In genomic region chr4:185395956-185396723, GRCh38 we compare ENCODE assay signal across 8 cellular contexts. TPM values are rescaled to one million over a fixed set of nuclear protein-coding genes. Genes with fewer than 3 reads are reported as not detected.
DNase-seq lines count a peak whose midpoint lies in the region; ATAC-seq and TF ChIP-seq lines count a peak whose summit lies in the region.

No MANE protein-coding gene starts in this region.

- peak; percentile 85 for DNase-seq in DMS53 treated with DMSO at 0.1 percent for 48 hours (lab: John Stamatoyannopoulos, UW; ENCODE audit: unreplicated experiment)
- peak; percentile 96 for DNase-seq in KBM-7
- DNase-seq in PC-9, result peak; percentile 88 to 99
- DNase-seq in activated T-cell treated with anti-CD3 and anti-CD28 coated beads, Interleukin-2, amount 50 U/mL, for 48 hours, result peak; percentile 99
- peak; percentile 99 for DNase-seq in esophagus muscularis mucosa (ENCODE audit: extremely low spot score)
- peak; percentile 98 for DNase-seq in myocyte (ENCODE audit: low read depth)
- DNase-seq in stimulated activated CD8-positive, alpha-beta memory T cell treated with anti-CD3 and anti-CD28 coated beads, Interleukin-7, amount 100 ng/mL, for 4 hours (ENCODE audit: low read depth in 2 of 2), result peak; percentile 92 to 97

- intact Hi-C loops in PC-9 (cut with micrococcal nuclease; ENCODE audit: unreplicated experiment) (loop anchor here (1.0 to 10.0 kb wide), 5 partner anchors 29 to 199 kb away; partner anchors contain the start of genes CCDC110, SNX25 and UFSP2), esophagus muscularis mucosa (cut with DNase I) (loop anchor here (5.0 to 10.0 kb wide), 2 partner anchors 194 to 199 kb away; partner anchors contain the start of gene CFAP97)

- H3K4me3 ChIP-seq in PC-9 (peak overlapping the region; percentile 91), esophagus muscularis mucosa (peak overlapping the region; percentile 69 to 90 (median 81))

- peaks cover 15% of the 10 kb centered on the region for H3F3A ChIP-seq in PC-9 (ENCODE audit: insufficient read depth, low read depth)

- CTCF ChIA-PET in PC-9 (lab: Charles Lee), result interaction anchor here (0.6 kb wide), 1 partner anchor 186 kb away, joined by 4 read pairs; the partner anchor contains the start of gene SNX25

- BruUV-seq in PC-9 (replicated peaks; lab: Mats Ljungman, UMichigan), result TSS peak; percentile 38

- POLR2A ChIA-PET in PC-9 (lab: Charles Lee; ENCODE audit: unreplicated experiment), result interaction anchor here (0.5 to 1.6 kb wide), 12 partner anchors 17 to 1085 kb away, joined by 3 to 9 read pairs (median 4); no protein-coding TSS in a partner anchor

- H3K27me3 ChIP-seq in PC-9 (ENCODE audit: insufficient read depth, low read depth), result no peaks in the 10 kb centered on the region
- no peaks in the 10 kb centered on the region for H3K27me3 ChIP-seq in esophagus muscularis mucosa

- no peaks in the 10 kb centered on the region; the same call in 1 of the 2 replicates for H3K9me2 ChIP-seq in PC-9 (ENCODE audit: insufficient read depth)

- WGBS in esophagus muscularis mucosa, result 0% methylated on average over 14 of the region's 98 CpGs

- no peaks in the 10 kb centered on the region for H3K79me2 ChIP-seq in PC-9 (ENCODE audit: low read depth)

- H3K36me3 ChIP-seq in PC-9 (ENCODE audit: low read depth) (no peaks in the 10 kb centered on the region), esophagus muscularis mucosa (peaks cover 0 to 16% (median 5%) of the 10 kb centered on the region in 4 donors)

- no peaks in the 10 kb centered on the region for H4K20me1 ChIP-seq in PC-9 (ENCODE audit: insufficient read depth)

- no peak for TF ChIP-seq EP300 in esophagus muscularis mucosa (IDR thresholded peaks at IDR 0.05)

- TF ChIP-seq CTCF in PC-9 (conservative IDR thresholded peaks at IDR 0.05) (no peak), esophagus muscularis mucosa (IDR thresholded peaks at IDR 0.05) (no peak)

- ATAC-seq in GM21723 (IDR thresholded peaks at IDR 0.05; ENCODE audit: unreplicated experiment), result peak; percentile 77

- H2AFZ ChIP-seq in PC-9, result peak overlapping the region; percentile 97

- H3K4me2 ChIP-seq in PC-9, result peak overlapping the region; percentile 98

- H3K9me3 ChIP-seq in PC-9 (ENCODE audit: insufficient read depth, low read depth) (no peaks in the 10 kb centered on the region), esophagus muscularis mucosa (no peaks in the 10 kb centered on the region)

- peak overlapping the region; percentile 98 for H3K27ac ChIP-seq in PC-9
- peak overlapping the region; percentile 99 to 100 (median 100) for H3K27ac ChIP-seq in esophagus muscularis mucosa (replicated peaks in 1 of 4)

- peak; percentile 67 for TF ChIP-seq POLR2A in esophagus muscularis mucosa (IDR thresholded peaks at IDR 0.05; ENCODE audit: low read depth)

- in situ Hi-C loops in KBM-7 (cut with MboI; ENCODE audit: low pct_unique_long_range_greater_than_20kb, low sequenced_read_pairs), result no loop called here

- H3K4me1 ChIP-seq in PC-9 (replicated peaks; ENCODE audit: insufficient read depth) (peaks cover 16% of the 10 kb centered on the region), esophagus muscularis mucosa (peaks cover 18 to 50% (median 38%) of the 10 kb centered on the region in 4 donors)

RNA-seq across cellular contexts. Expression of gene LRP2BP, which starts 0.4 kb away (rescaled TPM):
- total RNA-seq in PC-9 (2021), result 0.85 and 0.90 TPM in 2 replicates
- 1 to 10 TPM in 1 of 4 donors, under 1 TPM in 3; 0.46 to 2.1 (median 0.57) TPM for total RNA-seq in esophagus muscularis mucosa
- 1.3 and 1.6 TPM in 2 replicates for total RNA-seq in myocyte
- polyA plus RNA-seq in myocyte (2012), result 1.8 TPM

RNA-seq across cellular contexts. Expression of gene ANKRD37, which starts 0.5 kb away (rescaled TPM):
- total RNA-seq in PC-9 (2021) (4.2 and 5.8 TPM in 2 replicates), esophagus muscularis mucosa (10 to 100 TPM in 3 of 4 donors, 1 to 10 TPM in 1; 8.3 to 13.3 (median 11.7) TPM), myocyte (5.6 and 7.3 TPM in 2 replicates)
- 15.5 TPM for polyA plus RNA-seq in myocyte (2012)

RNA-seq across cellular contexts. Expression of gene UFSP2, which starts 29.6 kb away (rescaled TPM):
- total RNA-seq in PC-9 (2021) (22.7 and 26.8 TPM in 2 replicates), esophagus muscularis mucosa (10 to 100 TPM; 36.7 to 49.0 (median 40.6) TPM), myocyte (38.4 and 43.3 TPM in 2 replicates)
- 22.0 TPM for polyA plus RNA-seq in myocyte (2012)

Comparison
In these comparisons a context has a peak if more than half of its experiments do, and no peak if none do; other contexts are left out.
1. Peak in every context shown above with its lines: DNase-seq, ATAC-seq, H3K4me3 ChIP-seq and H3K27ac ChIP-seq.